ENCODE assay signal across 10 cellular contexts in the genomic region with DNA sequence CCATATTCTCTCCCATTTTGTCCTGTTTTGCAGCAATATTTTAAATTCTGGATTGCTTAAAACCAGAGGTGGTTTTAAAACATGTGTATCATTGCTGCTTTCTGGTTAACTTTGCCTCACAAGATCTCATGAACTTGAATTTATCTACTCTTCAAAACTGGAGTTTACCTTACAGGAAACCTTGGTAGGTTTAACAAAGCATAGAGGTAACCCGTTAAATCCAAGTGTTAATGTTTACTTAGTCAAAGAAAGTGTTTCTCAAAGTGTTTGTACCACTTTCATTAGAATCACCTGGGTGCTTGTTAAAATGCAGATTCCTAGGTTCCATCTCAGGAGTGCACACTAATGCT. TPM values are rescaled to one million over a fixed set of nuclear protein-coding genes. Genes with fewer than 3 reads are reported as not detected.
DNase-seq lines count a peak whose midpoint lies in the region; ATAC-seq and FAIRE-seq lines count a peak whose summit lies in the region.
"Had no signal": no experiment of that assay in that cellular context is flagged by ENCODE, and none has a peak within 500 bp of the region (broad histone marks: within the 10 kb centered on the region; RNA-seq: fewer than 3 reads in every experiment).

No MANE protein-coding gene starts in this region.

- peaks cover 21 to 50% (median 33%) of the 10 kb centered on the region in 4 donors for H3K4me1 Mint-ChIP-seq in CD4-positive, CD25-positive, alpha-beta regulatory T cell
- H3K4me1 Mint-ChIP-seq in activated CD4-positive, alpha-beta memory T cell treated with anti-CD3 and anti-CD28 coated beads, Interleukin-2, amount 10 ng/mL, durations not matched to agents 7 days and 5 days: peaks cover 29% of the 10 kb centered on the region

- H3K27me3 Mint-ChIP-seq in CD4-positive, CD25-positive, alpha-beta regulatory T cell: no peaks in the 10 kb centered on the region
- H3K27me3 Mint-ChIP-seq in activated CD4-positive, alpha-beta memory T cell treated with anti-CD3 and anti-CD28 coated beads, Interleukin-2, amount 10 ng/mL, durations not matched to agents 7 days and 5 days: no peaks in the 10 kb centered on the region

- peak overlapping the region; percentile 23 to 76 (median 48) for H3K4me3 Mint-ChIP-seq in CD4-positive, CD25-positive, alpha-beta regulatory T cell
- peak overlapping the region; percentile 5 for H3K4me3 Mint-ChIP-seq in activated CD4-positive, alpha-beta memory T cell treated with anti-CD3 and anti-CD28 coated beads, Interleukin-2, amount 10 ng/mL, durations not matched to agents 7 days and 5 days

- FAIRE-seq in RCC 7860 (lab: Jason Lieb, UNC): no peak
- FAIRE-seq: D721Med had no signal

- peaks cover 3% of the 10 kb centered on the region for H3K36me3 ChIP-seq in CD4-positive, CD25-positive, alpha-beta regulatory T cell (ENCODE audit: control insufficient read depth, insufficient read depth, low read length)

- peak overlapping the region; percentile 66 for H3K27ac ChIP-seq in CD4-positive, CD25-positive, alpha-beta regulatory T cell (ENCODE audit: insufficient read depth, low read length, poor library complexity, severe bottlenecking)

- H3K27me3 ChIP-seq in CD4-positive, CD25-positive, alpha-beta regulatory T cell (ENCODE audit: control insufficient read depth, insufficient read depth, low read length): no peaks in the 10 kb centered on the region

- CTCF ChIA-PET in activated CD4-positive, alpha-beta memory T cell treated with anti-CD3 and anti-CD28 coated beads, Interleukin-2, amount 10 ng/mL, durations not matched to agents 7 days and 5 days (lab: Charles Lee): interaction anchor here (0.6 to 3.0 kb wide), 3 partner anchors 10 to 136 kb away, joined by 3 to 8 read pairs (median 3); a partner anchor contains a TSS

- ATAC-seq in CD4-positive, CD25-positive, alpha-beta regulatory T cell (ENCODE audit: low read depth in 2 of 2): peak; percentile 32 to 38
- ATAC-seq in GM19023 (IDR thresholded peaks at IDR 0.05; ENCODE audit: unreplicated experiment) (peak; percentile 20), HG02943 (IDR thresholded peaks at IDR 0.05; ENCODE audit: low read depth, unreplicated experiment) (peak; percentile 28)

- H3K9me3 ChIP-seq in CD4-positive, CD25-positive, alpha-beta regulatory T cell (ENCODE audit: control insufficient read depth in 2 of 2, low read length in 2 of 2): no peaks in the 10 kb centered on the region

- POLR2A ChIA-PET in activated CD4-positive, alpha-beta memory T cell treated with anti-CD3 and anti-CD28 coated beads, Interleukin-2, amount 10 ng/mL, durations not matched to agents 7 days and 5 days (lab: Charles Lee): interaction anchor here (0.7 to 2.2 kb wide), 4 partner anchors 10 to 55 kb away, joined by 3 to 10 read pairs (median 6); a partner anchor contains a TSS

- peak overlapping the region; percentile 77 to 83 (median 82) for H3K27ac Mint-ChIP-seq in CD4-positive, CD25-positive, alpha-beta regulatory T cell
- H3K27ac Mint-ChIP-seq in activated CD4-positive, alpha-beta memory T cell treated with anti-CD3 and anti-CD28 coated beads, Interleukin-2, amount 10 ng/mL, durations not matched to agents 7 days and 5 days: peak overlapping the region; percentile 76

- H3K4me3 ChIP-seq in CD4-positive, CD25-positive, alpha-beta regulatory T cell (ENCODE audit: low read depth, low read length): peak overlapping the region; percentile 73

- H3K36me3 Mint-ChIP-seq in CD4-positive, CD25-positive, alpha-beta regulatory T cell: peaks cover 14% of the 10 kb centered on the region
- peaks cover 18% of the 10 kb centered on the region for H3K36me3 Mint-ChIP-seq in activated CD4-positive, alpha-beta memory T cell treated with anti-CD3 and anti-CD28 coated beads, Interleukin-2, amount 10 ng/mL, durations not matched to agents 7 days and 5 days (ENCODE audit: low read depth)

- no peaks in the 10 kb centered on the region for H3K9me3 Mint-ChIP-seq in CD4-positive, CD25-positive, alpha-beta regulatory T cell
- no peaks in the 10 kb centered on the region for H3K9me3 Mint-ChIP-seq in activated CD4-positive, alpha-beta memory T cell treated with anti-CD3 and anti-CD28 coated beads, Interleukin-2, amount 10 ng/mL, durations not matched to agents 7 days and 5 days

- peak in 1 of 3 donors; percentile 6 for DNase-seq in CD4-positive, CD25-positive, alpha-beta regulatory T cell
- no peak for DNase-seq in activated CD4-positive, alpha-beta memory T cell treated with anti-CD3 and anti-CD28 coated beads, Interleukin-2, amount 10 ng/mL, durations not matched to agents 7 days and 5 days
- DNase-seq in NOMO-1 (lab: John Stamatoyannopoulos, UW; ENCODE audit: unreplicated experiment in 2 of 2): no peak
- no peak for DNase-seq in RCC 7860 (ENCODE audit: low spot score)
- no peak for DNase-seq in SW 1271 (lab: John Stamatoyannopoulos, UW)
- DNase-seq in OCI-M1 (lab: John Stamatoyannopoulos, UW): no peak
- DNase-seq: NCI-H510A treated with DMSO at 0.1 percent for 48 hours had no signal

- peaks cover 28% of the 10 kb centered on the region for H3K4me1 ChIP-seq in CD4-positive, CD25-positive, alpha-beta regulatory T cell (ENCODE audit: control insufficient read depth, insufficient read depth, low read length, poor library complexity, severe bottlenecking)

RNA-seq across cellular contexts. Expression of a gene that starts 44.0 kb away (rescaled TPM):
- 110 TPM for total RNA-seq in CD4-positive, CD25-positive, alpha-beta regulatory T cell
- 100 to 1,000 TPM; 153 to 201 (median 160) TPM for polyA plus RNA-seq in CD4-positive, CD25-positive, alpha-beta regulatory T cell
- total RNA-seq in activated CD4-positive, alpha-beta memory T cell treated with anti-CD3 and anti-CD28 coated beads, Interleukin-2, amount 10 ng/mL, durations not matched to agents 7 days and 5 days: 100 to 1,000 TPM; 128 to 133 TPM

RNA-seq across cellular contexts. Expression of a gene that starts 55.1 kb away (rescaled TPM):
- 36.9 TPM for total RNA-seq in CD4-positive, CD25-positive, alpha-beta regulatory T cell
- polyA plus RNA-seq in CD4-positive, CD25-positive, alpha-beta regulatory T cell: 1 to 10 TPM; 6.5 to 8.0 (median 7.7) TPM
- 10 to 100 TPM; 13.9 to 14.1 TPM for total RNA-seq in activated CD4-positive, alpha-beta memory T cell treated with anti-CD3 and anti-CD28 coated beads, Interleukin-2, amount 10 ng/mL, durations not matched to agents 7 days and 5 days
